Comparison of ENCODE assay signal across 1 cellular context in genomic region chr16:57840833-57841232, GRCh38.
TF ChIP-seq lines count a peak whose summit lies in the region.

No MANE protein-coding gene starts in this region.

TF ChIP-seq in HepG2, 621 proteins besides CTCF, POLR2A, EP300 and RAD21 (continued from another document and continues in another):
- TF ChIP-seq HOXA7 (CRISPR knock-in tag; IDR thresholded peaks at IDR 0.05) (no peak), ZNF496 (CRISPR knock-in tag; IDR thresholded peaks at IDR 0.05; ENCODE audit: insufficient replicate concordance) (no peak), ZNF354B (CRISPR knock-in tag; IDR thresholded peaks at IDR 0.05) (no peak), ZBTB14 (CRISPR knock-in tag; IDR thresholded peaks at IDR 0.05) (no peak), MED13 (CRISPR knock-in tag; IDR thresholded peaks at IDR 0.05) (no peak), PHF8 (CRISPR knock-in tag; IDR thresholded peaks at IDR 0.05) (peak; percentile 16; the same call in 1 of the 2 replicates), NR2C2 (CRISPR knock-in tag; IDR thresholded peaks at IDR 0.05; ENCODE audit: borderline replicate concordance) (peak; percentile 28; the same call in 1 of the 2 replicates), ZFX (CRISPR knock-in tag; IDR thresholded peaks at IDR 0.05; ENCODE audit: low read depth) (peak; percentile 61; the same call in 1 of the 2 replicates), MED1 (CRISPR knock-in tag; IDR thresholded peaks at IDR 0.05) (peak; percentile 86), ETV5 (CRISPR knock-in tag; IDR thresholded peaks at IDR 0.05; ENCODE audit: borderline replicate concordance) (peak; percentile 71; the same call in 1 of the 2 replicates), PLSCR1 (CRISPR knock-in tag; IDR thresholded peaks at IDR 0.05; ENCODE audit: borderline replicate concordance) (no peak), DMAP1 (CRISPR knock-in tag; IDR thresholded peaks at IDR 0.05) (peak; percentile 52; the same call in 1 of the 2 replicates), ZNF326 (CRISPR knock-in tag; IDR thresholded peaks at IDR 0.05; ENCODE audit: borderline replicate concordance) (no peak), ZSCAN12 (CRISPR knock-in tag; IDR thresholded peaks at IDR 0.05) (no peak), CBX1 (IDR thresholded peaks at IDR 0.05; ENCODE audit: low read depth) (peak; percentile 72), E2F2 (CRISPR knock-in tag; IDR thresholded peaks at IDR 0.05; ENCODE audit: borderline replicate concordance) (no peak), ISL2 (CRISPR knock-in tag; IDR thresholded peaks at IDR 0.05) (peak; percentile 71; the same call in 1 of the 2 replicates), MBD4 (IDR thresholded peaks at IDR 0.05; ENCODE audit: borderline replicate concordance, low read length) (no peak), TCF7L2 (IDR thresholded peaks at IDR 0.05; ENCODE audit: low read depth, low read length) (no peak), SUZ12 (IDR thresholded peaks at IDR 0.05; ENCODE audit: low read depth, low read length) (no peak), ZNF124 (CRISPR knock-in tag; IDR thresholded peaks at IDR 0.05) (peak; percentile 48; the same call in 1 of the 2 replicates), HNF1B (CRISPR knock-in tag; IDR thresholded peaks at IDR 0.05) (peak; percentile 89), PRDM15 (CRISPR knock-in tag; IDR thresholded peaks at IDR 0.05) (no peak), ZNF264 (CRISPR knock-in tag; IDR thresholded peaks at IDR 0.05) (0 out of 2 replicates have a peak, but pooled peaks have one; percentile 35), HCFC1 (IDR thresholded peaks at IDR 0.05; ENCODE audit: low read depth, low read length) (no peak), CREBL2 (CRISPR knock-in tag; IDR thresholded peaks at IDR 0.05; ENCODE audit: borderline replicate concordance) (no peak), ZC3H13 (CRISPR knock-in tag; IDR thresholded peaks at IDR 0.05) (peak; percentile 55; the same call in 1 of the 2 replicates), NFKB2 (CRISPR knock-in tag; IDR thresholded peaks at IDR 0.05; ENCODE audit: borderline replicate concordance) (no peak), DR1 (CRISPR knock-in tag; IDR thresholded peaks at IDR 0.05) (no peak), NPAS2 (CRISPR knock-in tag; IDR thresholded peaks at IDR 0.05; ENCODE audit: borderline replicate concordance) (no peak), ZNF780A (CRISPR knock-in tag; IDR thresholded peaks at IDR 0.05) (peak; percentile 85; the same call in 1 of the 2 replicates), TCF7 (IDR thresholded peaks at IDR 0.05; ENCODE audit: low read depth) (peak; percentile 73), ZNF775 (CRISPR knock-in tag; IDR thresholded peaks at IDR 0.05; ENCODE audit: borderline replicate concordance) (no peak), ZNF558 (CRISPR knock-in tag; IDR thresholded peaks at IDR 0.05; ENCODE audit: borderline replicate concordance) (no peak)
- TF ChIP-seq, protein P1, sequence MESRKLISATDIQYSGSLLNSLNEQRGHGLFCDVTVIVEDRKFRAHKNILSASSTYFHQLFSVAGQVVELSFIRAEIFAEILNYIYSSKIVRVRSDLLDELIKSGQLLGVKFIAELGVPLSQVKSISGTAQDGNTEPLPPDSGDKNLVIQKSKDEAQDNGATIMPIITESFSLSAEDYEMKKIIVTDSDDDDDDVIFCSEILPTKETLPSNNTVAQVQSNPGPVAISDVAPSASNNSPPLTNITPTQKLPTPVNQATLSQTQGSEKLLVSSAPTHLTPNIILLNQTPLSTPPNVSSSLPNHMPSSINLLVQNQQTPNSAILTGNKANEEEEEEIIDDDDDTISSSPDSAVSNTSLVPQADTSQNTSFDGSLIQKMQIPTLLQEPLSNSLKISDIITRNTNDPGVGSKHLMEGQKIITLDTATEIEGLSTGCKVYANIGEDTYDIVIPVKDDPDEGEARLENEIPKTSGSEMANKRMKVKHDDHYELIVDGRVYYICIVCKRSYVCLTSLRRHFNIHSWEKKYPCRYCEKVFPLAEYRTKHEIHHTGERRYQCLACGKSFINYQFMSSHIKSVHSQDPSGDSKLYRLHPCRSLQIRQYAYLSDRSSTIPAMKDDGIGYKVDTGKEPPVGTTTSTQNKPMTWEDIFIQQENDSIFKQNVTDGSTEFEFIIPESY (CRISPR knock-in tag; IDR thresholded peaks at IDR 0.05) = peak; percentile 41; the same call in 1 of the 2 replicates
- TF ChIP-seq, protein P2, sequence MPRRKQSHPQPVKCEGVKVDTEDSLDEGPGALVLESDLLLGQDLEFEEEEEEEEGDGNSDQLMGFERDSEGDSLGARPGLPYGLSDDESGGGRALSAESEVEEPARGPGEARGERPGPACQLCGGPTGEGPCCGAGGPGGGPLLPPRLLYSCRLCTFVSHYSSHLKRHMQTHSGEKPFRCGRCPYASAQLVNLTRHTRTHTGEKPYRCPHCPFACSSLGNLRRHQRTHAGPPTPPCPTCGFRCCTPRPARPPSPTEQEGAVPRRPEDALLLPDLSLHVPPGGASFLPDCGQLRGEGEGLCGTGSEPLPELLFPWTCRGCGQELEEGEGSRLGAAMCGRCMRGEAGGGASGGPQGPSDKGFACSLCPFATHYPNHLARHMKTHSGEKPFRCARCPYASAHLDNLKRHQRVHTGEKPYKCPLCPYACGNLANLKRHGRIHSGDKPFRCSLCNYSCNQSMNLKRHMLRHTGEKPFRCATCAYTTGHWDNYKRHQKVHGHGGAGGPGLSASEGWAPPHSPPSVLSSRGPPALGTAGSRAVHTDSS (CRISPR knock-in tag; conservative IDR thresholded peaks at IDR 0.05) = no peak
- TF ChIP-seq, protein P3, sequence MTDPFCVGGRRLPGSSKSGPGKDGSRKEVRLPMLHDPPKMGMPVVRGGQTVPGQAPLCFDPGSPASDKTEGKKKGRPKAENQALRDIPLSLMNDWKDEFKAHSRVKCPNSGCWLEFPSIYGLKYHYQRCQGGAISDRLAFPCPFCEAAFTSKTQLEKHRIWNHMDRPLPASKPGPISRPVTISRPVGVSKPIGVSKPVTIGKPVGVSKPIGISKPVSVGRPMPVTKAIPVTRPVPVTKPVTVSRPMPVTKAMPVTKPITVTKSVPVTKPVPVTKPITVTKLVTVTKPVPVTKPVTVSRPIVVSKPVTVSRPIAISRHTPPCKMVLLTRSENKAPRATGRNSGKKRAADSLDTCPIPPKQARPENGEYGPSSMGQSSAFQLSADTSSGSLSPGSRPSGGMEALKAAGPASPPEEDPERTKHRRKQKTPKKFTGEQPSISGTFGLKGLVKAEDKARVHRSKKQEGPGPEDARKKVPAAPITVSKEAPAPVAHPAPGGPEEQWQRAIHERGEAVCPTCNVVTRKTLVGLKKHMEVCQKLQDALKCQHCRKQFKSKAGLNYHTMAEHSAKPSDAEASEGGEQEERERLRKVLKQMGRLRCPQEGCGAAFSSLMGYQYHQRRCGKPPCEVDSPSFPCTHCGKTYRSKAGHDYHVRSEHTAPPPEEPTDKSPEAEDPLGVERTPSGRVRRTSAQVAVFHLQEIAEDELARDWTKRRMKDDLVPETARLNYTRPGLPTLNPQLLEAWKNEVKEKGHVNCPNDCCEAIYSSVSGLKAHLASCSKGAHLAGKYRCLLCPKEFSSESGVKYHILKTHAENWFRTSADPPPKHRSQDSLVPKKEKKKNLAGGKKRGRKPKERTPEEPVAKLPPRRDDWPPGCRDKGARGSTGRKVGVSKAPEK (CRISPR knock-in tag; IDR thresholded peaks at IDR 0.05; ENCODE audit: borderline replicate concordance) = no peak
- TF ChIP-seq, protein P4, sequence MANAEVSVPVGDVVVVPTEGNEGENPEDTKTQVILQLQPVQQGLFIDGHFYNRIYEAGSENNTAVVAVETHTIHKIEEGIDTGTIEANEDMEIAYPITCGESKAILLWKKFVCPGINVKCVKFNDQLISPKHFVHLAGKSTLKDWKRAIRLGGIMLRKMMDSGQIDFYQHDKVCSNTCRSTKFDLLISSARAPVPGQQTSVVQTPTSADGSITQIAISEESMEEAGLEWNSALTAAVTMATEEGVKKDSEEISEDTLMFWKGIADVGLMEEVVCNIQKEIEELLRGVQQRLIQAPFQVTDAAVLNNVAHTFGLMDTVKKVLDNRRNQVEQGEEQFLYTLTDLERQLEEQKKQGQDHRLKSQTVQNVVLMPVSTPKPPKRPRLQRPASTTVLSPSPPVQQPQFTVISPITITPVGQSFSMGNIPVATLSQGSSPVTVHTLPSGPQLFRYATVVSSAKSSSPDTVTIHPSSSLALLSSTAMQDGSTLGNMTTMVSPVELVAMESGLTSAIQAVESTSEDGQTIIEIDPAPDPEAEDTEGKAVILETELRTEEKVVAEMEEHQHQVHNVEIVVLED (CRISPR knock-in tag; IDR thresholded peaks at IDR 0.05; ENCODE audit: borderline replicate concordance) = no peak
- TF ChIP-seq, protein P5, sequence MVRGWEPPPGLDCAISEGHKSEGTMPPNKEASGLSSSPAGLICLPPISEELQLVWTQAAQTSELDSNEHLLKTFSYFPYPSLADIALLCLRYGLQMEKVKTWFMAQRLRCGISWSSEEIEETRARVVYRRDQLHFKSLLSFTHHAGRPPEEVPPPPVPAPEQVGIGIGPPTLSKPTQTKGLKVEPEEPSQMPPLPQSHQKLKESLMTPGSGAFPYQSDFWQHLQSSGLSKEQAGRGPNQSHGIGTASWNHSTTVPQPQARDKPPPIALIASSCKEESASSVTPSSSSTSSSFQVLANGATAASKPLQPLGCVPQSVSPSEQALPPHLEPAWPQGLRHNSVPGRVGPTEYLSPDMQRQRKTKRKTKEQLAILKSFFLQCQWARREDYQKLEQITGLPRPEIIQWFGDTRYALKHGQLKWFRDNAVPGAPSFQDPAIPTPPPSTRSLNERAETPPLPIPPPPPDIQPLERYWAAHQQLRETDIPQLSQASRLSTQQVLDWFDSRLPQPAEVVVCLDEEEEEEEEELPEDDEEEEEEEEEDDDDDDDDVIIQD (CRISPR knock-in tag; IDR thresholded peaks at IDR 0.05; ENCODE audit: low read depth) = peak; percentile 77
